ENCODE assay signal across 7 cellular contexts in genomic region chr10:76036410-76036940, GRCh38.
DNase-seq lines count a peak whose midpoint lies in the region; TF ChIP-seq lines count a peak whose summit lies in the region.

No MANE protein-coding gene starts in this region.

- H3K27ac ChIP-seq in GM23248: no peak overlapping the region
- no peak overlapping the region for H3K27ac ChIP-seq in MM.1S (ENCODE audit: low read length)
- no peak overlapping the region for H3K27ac ChIP-seq in WERI-Rb-1
- H3K27ac ChIP-seq in dorsolateral prefrontal cortex: peak overlapping the region in 3 of 59 donors; percentile 9 to 25 (median 18)

- no peaks in the 10 kb centered on the region for H3K27me3 ChIP-seq in GM06990 (replicated peaks; ENCODE audit: control insufficient read depth, insufficient read depth, low read length)
- no peaks in the 10 kb centered on the region for H3K27me3 ChIP-seq in GM23248 (replicated peaks; ENCODE audit: insufficient read depth)
- no peaks in the 10 kb centered on the region for H3K27me3 ChIP-seq in MM.1S (replicated peaks; ENCODE audit: insufficient read depth, low read length)
- H3K27me3 ChIP-seq in WERI-Rb-1 (ENCODE audit: insufficient read depth, low read depth, severe bottlenecking): no peaks in the 10 kb centered on the region
- H3K27me3 ChIP-seq in dorsolateral prefrontal cortex: peaks cover 0 to 25% (median 0%) of the 10 kb centered on the region in 45 donors

- H3F3A ChIP-seq in GM23248 (ENCODE audit: insufficient read depth): peaks cover 28% of the 10 kb centered on the region
- no peaks in the 10 kb centered on the region for H3F3A ChIP-seq in MM.1S (ENCODE audit: insufficient read depth, low read length)

- H3K9me2 ChIP-seq in GM23248 (ENCODE audit: insufficient read depth) (no peaks in the 10 kb centered on the region), MM.1S (replicated peaks; ENCODE audit: insufficient read depth, low read length) (no peaks in the 10 kb centered on the region)

- intact Hi-C loops in dorsolateral prefrontal cortex (cut with DNase I): loop anchor here (2.0 to 10.0 kb wide), 4 partner anchors 109 to 640 kb away; no protein-coding TSS in a partner anchor
- intact Hi-C loops in lower leg skin (cut with DNase I; ENCODE audit: low total_unique reads): loop anchor here (2.0 kb wide), 1 partner anchor 642 kb away; no protein-coding TSS in a partner anchor

- H4K20me1 ChIP-seq in GM23248 (ENCODE audit: insufficient read depth) (no peaks in the 10 kb centered on the region), MM.1S (ENCODE audit: insufficient read depth, low read length) (no peaks in the 10 kb centered on the region)

- peak; percentile 95 for TF ChIP-seq CTCF in GM06990 (IDR thresholded peaks at IDR 0.05; ENCODE audit: insufficient read depth, low read length, poor library complexity, severe bottlenecking)
- peak; percentile 89 for TF ChIP-seq CTCF in MM.1S (IDR thresholded peaks at IDR 0.05; ENCODE audit: low read length)
- TF ChIP-seq CTCF in WERI-Rb-1 (IDR thresholded peaks at IDR 0.05; ENCODE audit: low read depth, low read length): peak; percentile 85
- TF ChIP-seq CTCF in dorsolateral prefrontal cortex (IDR thresholded peaks at IDR 0.05 in 54 of 56, conservative IDR thresholded peaks at IDR 0.05 in 2 of 56; ENCODE audit: low read depth in 1 of 56, partially characterized antibody in 56 of 56): peak; percentile 81 to 96 (median 91)
- TF ChIP-seq CTCF in lower leg skin (IDR thresholded peaks at IDR 0.05): peak in 1 of 3 donors; percentile 76

- H3K4me1 ChIP-seq in GM23248 (ENCODE audit: insufficient read depth) (peaks cover 23% of the 10 kb centered on the region), MM.1S (ENCODE audit: low read length) (no peaks in the 10 kb centered on the region)

- H3K9me3 ChIP-seq in GM23248 (ENCODE audit: low read depth) (no peaks in the 10 kb centered on the region), MM.1S (replicated peaks; ENCODE audit: insufficient read depth, low read length) (no peaks in the 10 kb centered on the region), WERI-Rb-1 (ENCODE audit: severe bottlenecking) (peaks cover 8% of the 10 kb centered on the region)

- no peak overlapping the region for H3K4me3 ChIP-seq in GM06990 (replicated peaks; ENCODE audit: low read depth, low read length)
- H3K4me3 ChIP-seq in GM23248: no peak overlapping the region
- H3K4me3 ChIP-seq in MM.1S (ENCODE audit: low read length): no peak overlapping the region
- no peak overlapping the region for H3K4me3 ChIP-seq in WERI-Rb-1 (ENCODE audit: low read depth, low read length)
- peak overlapping the region in 54 of 59 donors; percentile 3 to 60 (median 41) for H3K4me3 ChIP-seq in dorsolateral prefrontal cortex
- no peak overlapping the region for H3K4me3 ChIP-seq in lower leg skin (ENCODE audit: low read depth, poor library complexity, severe bottlenecking)

- no peaks in the 10 kb centered on the region for H3K36me3 ChIP-seq in GM06990 (ENCODE audit: control insufficient read depth, insufficient read depth, low read length)
- no peaks in the 10 kb centered on the region for H3K36me3 ChIP-seq in GM23248 (ENCODE audit: low read depth)
- no peaks in the 10 kb centered on the region for H3K36me3 ChIP-seq in MM.1S (replicated peaks; ENCODE audit: insufficient read depth, low read length)
- no peaks in the 10 kb centered on the region for H3K36me3 ChIP-seq in WERI-Rb-1

- H3K9ac ChIP-seq in GM23248 (no peak overlapping the region), MM.1S (ENCODE audit: low read length) (no peak overlapping the region)

- no peak for TF ChIP-seq POLR2A in lower leg skin (IDR thresholded peaks at IDR 0.05)

- H3K4me2 ChIP-seq in GM23248 (ENCODE audit: unreplicated experiment): peak overlapping the region; percentile 69
- no peak overlapping the region for H3K4me2 ChIP-seq in MM.1S (ENCODE audit: low read depth, low read length)

- H3K79me2 ChIP-seq in GM23248 (ENCODE audit: insufficient read depth): no peaks in the 10 kb centered on the region
- no peaks in the 10 kb centered on the region for H3K79me2 ChIP-seq in MM.1S (ENCODE audit: low read length)

- in situ Hi-C loops in GM23248 (cut with MboI): loop anchor here (25.0 kb wide), 2 partner anchors 501 to 951 kb away; no protein-coding TSS in a partner anchor

- no peak overlapping the region for H2AFZ ChIP-seq in GM23248
- H2AFZ ChIP-seq in MM.1S (ENCODE audit: low read length): no peak overlapping the region

- WGBS in GM23248 (ENCODE audit: low coverage in 1 of 2, low lambda C conversion rate in 2 of 2, missing lambda C conversion rate in 2 of 2), 2 experiments: 26 to 27% methylated on average over 11 of the region's 11 CpGs
- WGBS in lower leg skin, 2 donors: 30% methylated on average over 11 of the region's 11 CpGs

- peak; percentile 22 for DNase-seq in GM06990 (ENCODE audit: extremely low read depth, insufficient read length)
- peak; percentile 77 for DNase-seq in GM23248
- peak; percentile 40 for DNase-seq in MM.1S
- peak; percentile 67 for DNase-seq in WERI-Rb-1
- DNase-seq in dorsolateral prefrontal cortex: peak; percentile 39 to 82 (median 67)
- peak; percentile 74 to 96 for DNase-seq in lower leg skin (ENCODE audit: low spot score in 2 of 2)
- DNase-seq in stimulated activated CD8-positive, alpha-beta memory T cell treated with anti-CD3 and anti-CD28 coated beads, Interleukin-12 subunit alpha, Interleukin-12 subunit beta, amount 100 ng/mL, for 24 hours (ENCODE audit: extremely low read depth): peak; percentile 3

Comparison
In these comparisons a context has a peak if more than half of its experiments do, and no peak if none do; other contexts are left out.
1. DNase-seq: peak in every context shown above with its lines; median percentile 85 in lower leg skin; 77 in GM23248; 67 in WERI-Rb-1; 67 in dorsolateral prefrontal cortex; 40 in MM.1S; 22 in GM06990; 3 in stimulated activated CD8-positive, alpha-beta memory T cell treated with anti-CD3 and anti-CD28 coated beads, Interleukin-12 subunit alpha, Interleukin-12 subunit beta, amount 100 ng/mL, for 24 hours.
2. H3K4me3 ChIP-seq: peak in dorsolateral prefrontal cortex (54 of 59); none in GM06990 (single experiment), GM23248 (single experiment), MM.1S (single experiment), WERI-Rb-1 (single experiment) and lower leg skin (single experiment).